1 cellular context compared by ENCODE assay signal in genomic region chr18:73679941-73680700, GRCh38.
TF ChIP-seq lines count a peak whose summit lies in the region.

No MANE protein-coding gene starts in this region.

TF ChIP-seq in K562, 482 proteins besides CTCF, POLR2A, EP300 and RAD21 (continued from another document):
- TF ChIP-seq HMBOX1 (IDR thresholded peaks at IDR 0.05) (no peak), ZNF740 (CRISPR knock-in tag; IDR thresholded peaks at IDR 0.05) (no peak), ZNF740 (tag; IDR thresholded peaks at IDR 0.05) (no peak), TSHZ1 (CRISPR knock-in tag; IDR thresholded peaks at IDR 0.05) (no peak), ZFPM2 (CRISPR knock-in tag; IDR thresholded peaks at IDR 0.05) (no peak), FOXA3 (CRISPR knock-in tag; conservative IDR thresholded peaks at IDR 0.05 in 1 of 2, IDR thresholded peaks at IDR 0.05 in 1 of 2) (0 out of 4 replicates have a peak, but pooled peaks of 1 of the 2 experiments have one; percentile 23), ZBTB5 (IDR thresholded peaks at IDR 0.05) (no peak), FOXJ2 (tag; IDR thresholded peaks at IDR 0.05) (no peak), CREB3 (tag; conservative IDR thresholded peaks at IDR 0.05; ENCODE audit: low read depth) (no peak), MTA3 (IDR thresholded peaks at IDR 0.05; ENCODE audit: borderline replicate concordance) (no peak), TCF3 (CRISPR knock-in tag; IDR thresholded peaks at IDR 0.05) (0 out of 2 replicates have a peak, but pooled peaks have one; percentile 20), FOXM1 (IDR thresholded peaks at IDR 0.05; ENCODE audit: low read depth) (no peak), FOXM1 (CRISPR knock-in tag; IDR thresholded peaks at IDR 0.05; ENCODE audit: low read depth) (no peak)
